8 cellular contexts compared by ENCODE assay signal in the genomic region with DNA sequence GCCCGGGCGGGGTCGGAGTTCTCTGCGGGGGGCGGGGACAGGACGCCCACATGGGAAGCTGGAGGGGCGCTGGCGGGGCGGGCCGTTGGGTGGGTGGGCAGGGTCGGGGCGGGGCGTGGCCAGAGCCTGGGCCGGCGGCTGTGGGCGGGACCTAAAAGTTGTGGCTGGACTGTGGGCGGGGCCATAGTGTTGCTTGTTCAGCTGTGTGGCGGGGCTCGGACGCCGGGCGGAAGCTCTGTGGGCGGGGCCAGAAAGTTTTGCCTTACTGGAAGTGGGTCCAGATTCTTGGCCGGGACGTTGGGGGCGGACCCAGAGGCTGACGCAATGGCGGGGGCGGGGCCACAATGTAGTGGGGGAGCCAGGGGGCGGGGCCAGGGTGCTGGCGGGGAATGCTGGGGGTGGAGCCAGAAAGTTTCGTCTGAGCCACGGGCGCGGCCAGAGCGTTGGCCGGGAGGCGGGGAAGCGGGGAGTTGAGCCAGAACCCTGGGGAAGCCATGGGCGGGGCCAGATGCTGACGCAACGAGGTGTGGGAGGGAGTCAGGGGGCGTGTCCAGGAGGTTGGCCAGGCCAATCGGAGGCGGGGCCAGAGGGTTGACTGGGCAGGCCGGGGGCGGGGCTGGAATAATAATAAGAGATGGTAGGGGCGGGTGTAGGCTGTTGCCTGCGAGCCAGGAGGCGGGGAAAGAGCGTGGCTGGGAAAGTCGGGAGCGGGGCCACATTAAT. TPM values are rescaled to one million over a fixed set of nuclear protein-coding genes. Genes with fewer than 3 reads are reported as not detected.
DNase-seq lines count a peak whose midpoint lies in the region; ATAC-seq and TF ChIP-seq lines count a peak whose summit lies in the region.

No MANE protein-coding gene starts in this region.

- intact Hi-C loops in PC-9 (cut with micrococcal nuclease; ENCODE audit: unreplicated experiment) = loop anchor here (1.0 kb wide), 5 partner anchors 17 to 105 kb away; partner anchors contain the start of genes DHX34 and INAFM1

- peaks cover 58% of the 10 kb centered on the region for H3F3A ChIP-seq in PC-9 (ENCODE audit: insufficient read depth, low read depth)

- 0 out of 2 replicates have a peak, but pooled peaks cover 7% of the 10 kb centered on the region for H4K20me1 ChIP-seq in PC-9 (ENCODE audit: insufficient read depth)

- peak overlapping the region; percentile 95 for H3K9ac ChIP-seq in mucosa of stomach (ENCODE audit: low read length)

- peaks cover 43% of the 10 kb centered on the region for H3K4me1 ChIP-seq in PC-9 (replicated peaks; ENCODE audit: insufficient read depth)
- peaks cover 0 to 16% of the 10 kb centered on the region in 2 donors for H3K4me1 ChIP-seq in esophagus (ENCODE audit: control insufficient read depth in 2 of 2, insufficient read depth in 2 of 2, low read length in 1 of 2)
- H3K4me1 ChIP-seq in mucosa of stomach (ENCODE audit: control insufficient read depth, insufficient read depth, low read length) = peaks cover 9% of the 10 kb centered on the region

- H3K27me3 Mint-ChIP-seq in activated T-cell treated with anti-CD3 and anti-CD28 coated beads, Interleukin-2, amount 50 U/mL, for 4 hours (ENCODE audit: low read depth) = no peaks in the 10 kb centered on the region

- no peaks in the 10 kb centered on the region for H3K9me3 ChIP-seq in PC-9 (ENCODE audit: insufficient read depth, low read depth)
- H3K9me3 ChIP-seq in esophagus (ENCODE audit: control insufficient read depth in 2 of 2, insufficient read depth in 1 of 2, low read depth in 1 of 2, low read length in 1 of 2) = no peaks in the 10 kb centered on the region
- H3K9me3 ChIP-seq in mucosa of stomach (ENCODE audit: control insufficient read depth, low read length) = no peaks in the 10 kb centered on the region

- CTCF ChIA-PET in PC-9 (lab: Charles Lee) = interaction anchor here (0.6 to 1.2 kb wide), 9 partner anchors 13 to 652 kb away, joined by 3 to 6 read pairs (median 4); partner anchors contain the start of genes DACT3 and DHX34

- peaks cover 32% of the 10 kb centered on the region for H3K4me1 Mint-ChIP-seq in activated T-cell treated with anti-CD3 and anti-CD28 coated beads, Interleukin-2, amount 50 U/mL, for 4 hours (ENCODE audit: low read depth)

- DNase-seq in DMS114 treated with DMSO at 0.1 percent for 48 hours (lab: John Stamatoyannopoulos, UW; ENCODE audit: unreplicated experiment) (peak; percentile 94), KG1 (lab: John Stamatoyannopoulos, UW) (peak; percentile 100), PC-9 (peak; percentile 95 to 100)
- peak; percentile 100 for DNase-seq in activated T-cell treated with anti-CD3 and anti-CD28 coated beads, Interleukin-2, amount 50 U/mL, for 4 hours
- DNase-seq in stimulated activated CD8-positive, alpha-beta memory T cell treated with anti-CD3 and anti-CD28 coated beads, Interleukin-4, amount 100 ng/mL, for 4 hours (ENCODE audit: low read depth in 2 of 2, low spot score in 1 of 2) = peak; percentile 99 to 100

- no peaks in the 10 kb centered on the region for H3K27me3 ChIP-seq in PC-9 (ENCODE audit: insufficient read depth, low read depth)
- H3K27me3 ChIP-seq in esophagus (ENCODE audit: control insufficient read depth in 1 of 2, insufficient read depth in 2 of 2, low read length in 2 of 2) = no peaks in the 10 kb centered on the region
- no peaks in the 10 kb centered on the region for H3K27me3 ChIP-seq in mucosa of stomach (ENCODE audit: control insufficient read depth, insufficient read depth, low read length)

- ATAC-seq in GM21737 (IDR thresholded peaks at IDR 0.05; ENCODE audit: unreplicated experiment) = peak; percentile 73
- peak; percentile 82 to 84 for ATAC-seq in activated T-cell treated with anti-CD3 and anti-CD28 coated beads, Interleukin-2, amount 50 U/mL, for 4 hours

- H3K36me3 Mint-ChIP-seq in activated T-cell treated with anti-CD3 and anti-CD28 coated beads, Interleukin-2, amount 50 U/mL, for 4 hours (ENCODE audit: insufficient read depth) = peaks cover 30% of the 10 kb centered on the region

- H3K27ac ChIP-seq in PC-9 (peak overlapping the region; percentile 80), esophagus (ENCODE audit: low read depth in 2 of 2, low read length in 1 of 2) (peak overlapping the region; percentile 93 to 98)

- no peak overlapping the region; the same call in 1 of the 2 replicates for H3K4me2 ChIP-seq in PC-9

- 1% methylated on average over 45 to 53 of the region's 53 CpGs for WGBS in esophagus, 2 donors

- H2AFZ ChIP-seq in PC-9 = no peak overlapping the region

- H3K4me3 ChIP-seq in PC-9 (no peak overlapping the region; the same call in 1 of the 2 replicates), esophagus (ENCODE audit: low read depth in 1 of 2, low read length in 2 of 2) (peak overlapping the region; percentile 55 to 61), mucosa of stomach (ENCODE audit: low read length) (no peak overlapping the region)

- H3K9me2 ChIP-seq in PC-9 (ENCODE audit: insufficient read depth) = no peaks in the 10 kb centered on the region

- POLR2A ChIA-PET in PC-9 (lab: Charles Lee; ENCODE audit: unreplicated experiment) = interaction anchor here (0.6 to 1.7 kb wide), 6 partner anchors 10 to 397 kb away, joined by 4 to 31 read pairs (median 7); partner anchors contain the start of genes INAFM1 and ZC3H4

- H3K9me3 Mint-ChIP-seq in activated T-cell treated with anti-CD3 and anti-CD28 coated beads, Interleukin-2, amount 50 U/mL, for 4 hours = no peaks in the 10 kb centered on the region

- H3K79me2 ChIP-seq in PC-9 (ENCODE audit: low read depth) = peaks cover 30% of the 10 kb centered on the region

- H3K4me3 Mint-ChIP-seq in activated T-cell treated with anti-CD3 and anti-CD28 coated beads, Interleukin-2, amount 50 U/mL, for 4 hours = peak overlapping the region; percentile 88

- BruUV-seq in PC-9 (replicated peaks; lab: Mats Ljungman, UMichigan) = no TSS peak

- no peak for TF ChIP-seq CTCF in PC-9 (conservative IDR thresholded peaks at IDR 0.05)

- peaks cover 7% of the 10 kb centered on the region; the same call in 1 of the 2 replicates for H3K36me3 ChIP-seq in PC-9 (ENCODE audit: low read depth)
- peaks cover 11 to 28% of the 10 kb centered on the region in 2 donors for H3K36me3 ChIP-seq in esophagus (ENCODE audit: control insufficient read depth in 2 of 2, insufficient read depth in 2 of 2, low read length in 1 of 2)
- peaks cover 5% of the 10 kb centered on the region for H3K36me3 ChIP-seq in mucosa of stomach (ENCODE audit: control insufficient read depth, insufficient read depth, low read length)

RNA-seq across cellular contexts. Expression of gene CCDC9, which starts 0.5 kb away (rescaled TPM):
- 34.7 and 37.0 TPM in 2 replicates for total RNA-seq in PC-9 (2021)
- 10 to 100 TPM; 24.0 to 34.5 (median 30.4) TPM for total RNA-seq in activated T-cell treated with anti-CD3 and anti-CD28 coated beads, Interleukin-2, amount 50 U/mL, for 4 hours
- polyA plus RNA-seq in esophagus = 10 to 100 TPM; 12.9 to 22.2 TPM

RNA-seq across cellular contexts. Expression of gene INAFM1, which starts 17.8 kb away (rescaled TPM):
- 13.5 and 21.3 TPM in 2 replicates for total RNA-seq in PC-9 (2021)
- 10 to 100 TPM in 2 of 3 donors, 1 to 10 TPM in 1; 9.9 to 10.1 (median 10.0) TPM for total RNA-seq in activated T-cell treated with anti-CD3 and anti-CD28 coated beads, Interleukin-2, amount 50 U/mL, for 4 hours
- polyA plus RNA-seq in esophagus = 1 to 10 TPM; 5.6 to 7.4 TPM

RNA-seq across cellular contexts. Expression of gene BBC3, which starts 25.9 kb away (rescaled TPM):
- 18.3 and 18.8 TPM in 2 replicates for total RNA-seq in PC-9 (2021)
- total RNA-seq in activated T-cell treated with anti-CD3 and anti-CD28 coated beads, Interleukin-2, amount 50 U/mL, for 4 hours = 1 to 10 TPM; 4.4 to 6.0 (median 5.7) TPM
- polyA plus RNA-seq in esophagus = 1 to 10 TPM; 1.4 to 1.8 TPM

RNA-seq across cellular contexts. Expression of gene C5AR1, which starts 52.8 kb away (rescaled TPM):
- 8.5 and 10.8 TPM in 2 replicates for total RNA-seq in PC-9 (2021)
- total RNA-seq in activated T-cell treated with anti-CD3 and anti-CD28 coated beads, Interleukin-2, amount 50 U/mL, for 4 hours = under 1 TPM; 0.63 to 0.83 (median 0.68) TPM
- polyA plus RNA-seq in esophagus = under 1 TPM; 0.71 to 0.96 TPM

Comparison
In these comparisons a context has a peak if more than half of its experiments do, and no peak if none do; other contexts are left out.
1. H3K4me3 ChIP-seq: peak in esophagus (2 of 2); none in PC-9 (single experiment) and mucosa of stomach (single experiment).
2. Peak in every context shown above with its lines, with median percentiles within 50 percentile points of each other: DNase-seq.